Comparison of ENCODE assay signal across 1 cellular context in genomic region chr17:81543756-81544155, GRCh38.
TF ChIP-seq lines count a peak whose summit lies in the region.

No MANE protein-coding gene starts in this region.

TF ChIP-seq in HepG2, 621 proteins besides CTCF, POLR2A, EP300 and RAD21:
- TF ChIP-seq RBFOX2 (IDR thresholded peaks at IDR 0.05; ENCODE audit: low read depth, low read length): peak; percentile 65
- no peak for TF ChIP-seq ZNF530 (CRISPR knock-in tag; IDR thresholded peaks at IDR 0.05; ENCODE audit: low read depth)
- peak; percentile 27 for TF ChIP-seq AGO2 (optimal IDR thresholded peaks at IDR 0.05; ENCODE audit: low read depth, low read length)
- no peak for TF ChIP-seq EZH2 (conservative IDR thresholded peaks at IDR 0.05; ENCODE audit: low read depth, low read length)
- no peak for TF ChIP-seq ZNF703 (CRISPR knock-in tag; IDR thresholded peaks at IDR 0.05; ENCODE audit: borderline replicate concordance)
- no peak for TF ChIP-seq HDAC6 (IDR thresholded peaks at IDR 0.05; ENCODE audit: low read depth, low read length)
